18 cellular contexts compared by ENCODE assay signal in genomic region chr2:69646714-69647113, GRCh38. TPM values are rescaled to one million over a fixed set of nuclear protein-coding genes. Genes with fewer than 3 reads are reported as not detected.
DNase-seq lines count a peak whose midpoint lies in the region; ATAC-seq, FAIRE-seq and TF ChIP-seq lines count a peak whose summit lies in the region.
"Had no signal": no experiment of that assay in that cellular context is flagged by ENCODE, and none has a peak within 500 bp of the region (broad histone marks: within the 10 kb centered on the region; RNA-seq: fewer than 3 reads in every experiment).

No MANE protein-coding gene starts in this region.

- intact Hi-C loops in Panc1 (cut with micrococcal nuclease; ENCODE audit: unreplicated experiment) (loop anchor here (10.0 kb wide), 1 partner anchor 68 kb away; no protein-coding TSS in a partner anchor), pancreas (cut with DNase I) (no loop called here)

- no peak for FAIRE-seq in pancreas (lab: Jason Lieb, UNC)
- FAIRE-seq: D721Med, frontal cortex had no signal

- peak overlapping the region; percentile 31 for H3K4me3 Mint-ChIP-seq in activated naive CD4-positive, alpha-beta T cell treated with anti-CD3 and anti-CD28 coated beads, Interleukin-2, amount 50 U/mL, for 24 hours
- peak overlapping the region in 3 of 5 experiments; percentile 34 to 77 (median 54) for H3K4me3 Mint-ChIP-seq in brain

- ATAC-seq in Panc1 (no peak), pancreas (no peak), HG03039 (IDR thresholded peaks at IDR 0.05; ENCODE audit: unreplicated experiment) (no peak), GM19467 (IDR thresholded peaks at IDR 0.05; ENCODE audit: unreplicated experiment) (no peak)

- peaks cover 60% of the 10 kb centered on the region for H3K4me1 Mint-ChIP-seq in activated naive CD4-positive, alpha-beta T cell treated with anti-CD3 and anti-CD28 coated beads, Interleukin-2, amount 50 U/mL, for 24 hours
- peaks cover 36% of the 10 kb centered on the region for H3K4me1 Mint-ChIP-seq in brain

- no TSS peak for BruUV-seq in Panc1 (replicated peaks; lab: Mats Ljungman, UMichigan)

- H3K4me1 ChIP-seq in Panc1 (ENCODE audit: control insufficient read depth, insufficient read depth, low read length): peaks cover 25% of the 10 kb centered on the region
- H3K4me1 ChIP-seq in thymus (ENCODE audit: control insufficient read depth, insufficient read depth, low read length): peaks cover 23% of the 10 kb centered on the region
- peaks cover 5 to 9% (median 6%) of the 10 kb centered on the region in 3 donors for H3K4me1 ChIP-seq in pancreas
- H3K4me1 ChIP-seq: prostate gland had no signal

- H3K9me3 Mint-ChIP-seq in activated naive CD4-positive, alpha-beta T cell treated with anti-CD3 and anti-CD28 coated beads, Interleukin-2, amount 50 U/mL, for 24 hours: no peaks in the 10 kb centered on the region
- peaks cover 0 to 3% (median 0%) of the 10 kb centered on the region in 5 experiments for H3K9me3 Mint-ChIP-seq in brain

- no peaks in the 10 kb centered on the region for H3K9me3 ChIP-seq in Panc1 (ENCODE audit: control insufficient read depth, insufficient read depth, low read depth, low read length)
- H3K9me3 ChIP-seq in thymus (ENCODE audit: control insufficient read depth): no peaks in the 10 kb centered on the region
- H3K9me3 ChIP-seq in pancreas: no peaks in the 10 kb centered on the region
- H3K9me3 ChIP-seq: prostate gland, SJCRH30 had no signal

- POLR2A ChIA-PET in Panc1 (lab: Charles Lee): no interaction called here

- WGBS in thymus: 100% methylated on average over 1 of the region's 1 CpG
- WGBS in pancreas, 2 donors: 96 to 100% methylated on average over 1 of the region's 1 CpG

- TF ChIP-seq CTCF in Panc1 (IDR thresholded peaks at IDR 0.05) (no peak), brain (conservative IDR thresholded peaks at IDR 0.05) (no peak), pancreas (IDR thresholded peaks at IDR 0.05) (no peak)

- in situ Hi-C loops in Panc1 (cut with HindIII; ENCODE audit: low pct_unique_long_range_greater_than_20kb, low sequenced_read_pairs): no loop called here

- H3K36me3 Mint-ChIP-seq in activated naive CD4-positive, alpha-beta T cell treated with anti-CD3 and anti-CD28 coated beads, Interleukin-2, amount 50 U/mL, for 24 hours: no peaks in the 10 kb centered on the region
- peaks cover 4% of the 10 kb centered on the region for H3K36me3 Mint-ChIP-seq in brain

- H3K27ac ChIP-seq in Panc1 (ENCODE audit: low read length) (peak overlapping the region; percentile 97), thymus (ENCODE audit: low read depth) (peak overlapping the region; percentile 74), pancreas (no peak overlapping the region)
- H3K27ac ChIP-seq: prostate gland, SJCRH30 had no signal

- DNase-seq in activated naive CD4-positive, alpha-beta T cell treated with anti-CD3 and anti-CD28 coated beads, Interleukin-2, amount 50 U/mL, for 16 hours: no peak
- DNase-seq in Panc1 (ENCODE audit: low read depth, low spot score) (no peak), pancreas (no peak)
- DNase-seq: activated CD4-positive, alpha-beta T cell treated with anti-CD3 and anti-CD28 coated beads for 4 hours; cortex of kidney; HCEC 1CT; NCI-H187 treated with DMSO at 0.1 percent for 48 hours; NCI-H446; SJCRH30; T1000 had no signal

- H3K4me3 ChIP-seq in Panc1 (ENCODE audit: low read depth in 2 of 2, low read length in 2 of 2): no peak overlapping the region
- H3K4me3 ChIP-seq in thymus (ENCODE audit: low read length): no peak overlapping the region
- no peak overlapping the region for H3K4me3 ChIP-seq in pancreas
- H3K4me3 ChIP-seq: prostate gland, SJCRH30 had no signal

- CTCF ChIA-PET in Panc1 (lab: Charles Lee): no interaction called here

- peak overlapping the region; percentile 99 for H3K27ac Mint-ChIP-seq in activated naive CD4-positive, alpha-beta T cell treated with anti-CD3 and anti-CD28 coated beads, Interleukin-2, amount 50 U/mL, for 24 hours
- peak overlapping the region in 1 of 5 experiments; percentile 98 for H3K27ac Mint-ChIP-seq in brain

- H3K27me3 ChIP-seq in Panc1 (ENCODE audit: control insufficient read depth, insufficient read depth, low read length) (no peaks in the 10 kb centered on the region), thymus (ENCODE audit: control insufficient read depth, insufficient read depth) (no peaks in the 10 kb centered on the region), pancreas (no peaks in the 10 kb centered on the region)
- H3K27me3 ChIP-seq: SJCRH30 had no signal

- H3K36me3 ChIP-seq in Panc1 (ENCODE audit: control insufficient read depth, insufficient read depth, low read length): no peaks in the 10 kb centered on the region
- H3K36me3 ChIP-seq in thymus (ENCODE audit: control insufficient read depth, insufficient read depth): no peaks in the 10 kb centered on the region
- H3K36me3 ChIP-seq in pancreas: no peaks in the 10 kb centered on the region
- H3K36me3 ChIP-seq: prostate gland, SJCRH30 had no signal

- no peaks in the 10 kb centered on the region for H3K27me3 Mint-ChIP-seq in activated naive CD4-positive, alpha-beta T cell treated with anti-CD3 and anti-CD28 coated beads, Interleukin-2, amount 50 U/mL, for 24 hours
- peaks cover 4% of the 10 kb centered on the region for H3K27me3 Mint-ChIP-seq in brain

RNA-seq across cellular contexts. Expression of gene AAK1, which starts 3.2 kb away (rescaled TPM):
- total RNA-seq in Panc1 (2021; ENCODE audit: unreplicated experiment) (123 TPM), pancreas (10 to 100 TPM; 26.3 to 45.1 (median 35.5) TPM)
- 35.2 TPM for polyA plus RNA-seq in Panc1 (2012; ENCODE audit: insufficient read length)
- polyA plus RNA-seq in brain (ENCODE audit: insufficient read depth, low read depth, low replicate concordance) (13.9 TPM), thymus (26.6 TPM), pancreas (10 to 100 TPM; 20.6 to 27.8 TPM)

Comparison
In these comparisons a context has a peak if more than half of its experiments do, and no peak if none do; other contexts are left out.
1. H3K27ac ChIP-seq: peak in Panc1 (single experiment) and thymus (single experiment); none in pancreas (0 of 4).